10 cellular contexts compared by ENCODE assay signal in genomic region chr14:78519863-78520262, GRCh38.
A peak's percentile ranks its signal among the peaks of the same experiment; 100 is the strongest.
DNase-seq lines count a peak whose midpoint lies in the region; ATAC-seq, FAIRE-seq and TF ChIP-seq lines count a peak whose summit lies in the region.
"Had no signal": no experiment of that assay in that cellular context is flagged by ENCODE, and none has a peak within 500 bp of the region (broad histone marks: within the 10 kb centered on the region; RNA-seq: fewer than 3 reads in every experiment).

No MANE protein-coding gene starts in this region.

- no peak for FAIRE-seq in K562 (lab: Jason Lieb, UNC)

- TF ChIP-seq POLR2A in K562 (conservative IDR thresholded peaks at IDR 0.05) (no peak), GM18505 (IDR thresholded peaks at IDR 0.05; ENCODE audit: borderline replicate concordance, extremely low read depth, insufficient read depth, insufficient read length) (no peak)

- no peaks in the 10 kb centered on the region for H3K4me1 ChIP-seq in K562 (replicated peaks in 1 of 2; ENCODE audit: control insufficient read depth in 2 of 2, insufficient read depth in 2 of 2, low read length in 2 of 2)

- no peak for ATAC-seq in K562
- no peak for ATAC-seq in GM18505 (IDR thresholded peaks at IDR 0.05; ENCODE audit: unreplicated experiment)

- no peaks in the 10 kb centered on the region for H3K36me3 Mint-ChIP-seq in mesothelial cell of epicardium
- no peaks in the 10 kb centered on the region for H3K36me3 Mint-ChIP-seq in osteocyte (ENCODE audit: unreplicated experiment)
- no peaks in the 10 kb centered on the region for H3K36me3 Mint-ChIP-seq in CD14-positive monocyte

- H3K9ac ChIP-seq in K562 (ENCODE audit: insufficient read depth in 1 of 2, low read depth in 2 of 2, low read length in 2 of 2), result no peak overlapping the region
- H3K9ac ChIP-seq: parathyroid adenoma had no signal

- no peaks in the 10 kb centered on the region for H3K9me3 Mint-ChIP-seq in mesothelial cell of epicardium
- H3K9me3 Mint-ChIP-seq in osteocyte (ENCODE audit: unreplicated experiment), result peaks cover 14% of the 10 kb centered on the region
- peaks cover 0 to 1% (median 0%) of the 10 kb centered on the region in 7 donors for H3K9me3 Mint-ChIP-seq in CD14-positive monocyte

- no peaks in the 10 kb centered on the region for H3K27me3 ChIP-seq in K562 (ENCODE audit: control insufficient read depth in 2 of 2, insufficient read depth in 2 of 2, low read length in 2 of 2)

- H3K4me3 Mint-ChIP-seq in mesothelial cell of epicardium, result no peak overlapping the region
- no peak overlapping the region for H3K4me3 Mint-ChIP-seq in osteocyte (ENCODE audit: unreplicated experiment)
- H3K4me3 Mint-ChIP-seq in CD14-positive monocyte, result no peak overlapping the region

- no peaks in the 10 kb centered on the region for H3K9me1 ChIP-seq in K562 (ENCODE audit: control insufficient read depth, insufficient read depth, low read length)

- H3K27ac ChIP-seq in K562 (ENCODE audit: extremely low read depth, low read depth, low read length), result no peak overlapping the region
- H3K27ac ChIP-seq: epithelial cell of prostate, parathyroid adenoma had no signal

- CTCF ChIA-PET in K562 (lab: Yijun Ruan, JAX; ENCODE audit: low intra/inter-chr PET ratio), result no interaction called here

- H4K20me1 ChIP-seq in K562 (replicated peaks; ENCODE audit: control insufficient read depth, insufficient read depth, low read length), result no peaks in the 10 kb centered on the region

- H3K4me1 Mint-ChIP-seq in mesothelial cell of epicardium (no peaks in the 10 kb centered on the region), osteocyte (ENCODE audit: unreplicated experiment) (no peaks in the 10 kb centered on the region), CD14-positive monocyte (no peaks in the 10 kb centered on the region)

- H3K9me3 ChIP-seq in K562 (replicated peaks; ENCODE audit: control insufficient read depth, insufficient read depth, low read depth, low read length), result no peaks in the 10 kb centered on the region

- POLR2A ChIA-PET in K562 (lab: Yijun Ruan, JAX), result no interaction called here

- DNase-seq in GM12865 (ENCODE audit: low read depth) (peak; percentile 48), Kasumi-1 (lab: John Stamatoyannopoulos, UW) (peak; percentile 15 to 20), K562 (ENCODE audit: extremely low read depth in 1 of 4, low spot score in 3 of 4) (peak; percentile 18 to 42 (median 22)), mesothelial cell of epicardium (ENCODE audit: low spot score in 2 of 2, unreplicated experiment in 2 of 2) (peak; percentile 31 to 63), activated T-cell treated with anti-CD3 and anti-CD28 coated beads for 4 hours (no peak), osteocyte (ENCODE audit: extremely low spot score, unreplicated experiment) (no peak), CD14-positive monocyte (ENCODE audit: low spot score) (no peak)

- TF ChIP-seq CTCF in GM12865 (IDR thresholded peaks at IDR 0.05; ENCODE audit: insufficient read depth, low read depth, low read length, missing control alignments) (no peak), K562 (IDR thresholded peaks at IDR 0.05 in 2 of 3, conservative IDR thresholded peaks at IDR 0.05 in 1 of 3; ENCODE audit: insufficient read depth in 2 of 3, low read depth in 1 of 3, low read length in 3 of 3) (no peak), mesothelial cell of epicardium (IDR thresholded peaks at IDR 0.05; ENCODE audit: unreplicated experiment) (no peak), osteocyte (IDR thresholded peaks at IDR 0.05) (no peak), CD14-positive monocyte (IDR thresholded peaks at IDR 0.05) (no peak)

- H3K79me2 ChIP-seq in K562 (ENCODE audit: control insufficient read depth, insufficient read depth, low read length), result no peaks in the 10 kb centered on the region
- H3K79me2 ChIP-seq: parathyroid adenoma had no signal

- in situ Hi-C loops in K562 (cut with MboI), result no loop called here

- no peak overlapping the region for H3K27ac Mint-ChIP-seq in mesothelial cell of epicardium
- no peak overlapping the region for H3K27ac Mint-ChIP-seq in osteocyte (ENCODE audit: unreplicated experiment)
- no peak overlapping the region for H3K27ac Mint-ChIP-seq in CD14-positive monocyte

- intact Hi-C loops in K562 (cut with micrococcal nuclease) (no loop called here), CD14-positive monocyte (cut with micrococcal nuclease) (no loop called here)

- no peak for TF ChIP-seq RAD21 in K562 (CRISPR knock-in tag; conservative IDR thresholded peaks at IDR 0.05 in 1 of 2, IDR thresholded peaks at IDR 0.05 in 1 of 2)

- no peak overlapping the region for H3K4me2 ChIP-seq in K562 (ENCODE audit: insufficient read depth, low read length)

- no peaks in the 10 kb centered on the region for H3K27me3 Mint-ChIP-seq in mesothelial cell of epicardium (ENCODE audit: low read depth)
- no peaks in the 10 kb centered on the region for H3K27me3 Mint-ChIP-seq in osteocyte (ENCODE audit: unreplicated experiment)
- H3K27me3 Mint-ChIP-seq in CD14-positive monocyte (ENCODE audit: low read depth in 3 of 3), result peaks cover 0 to 1% (median 0%) of the 10 kb centered on the region in 3 donors

- H2AFZ ChIP-seq in K562 (ENCODE audit: low read depth, low read length), result no peak overlapping the region
- H2AFZ ChIP-seq: parathyroid adenoma had no signal

- no peak for TF ChIP-seq EP300 in K562 (IDR thresholded peaks at IDR 0.05; ENCODE audit: low read length)

- H3K4me3 ChIP-seq in GM12865 (ENCODE audit: low read depth, low read length), result no peak overlapping the region
- no peak overlapping the region for H3K4me3 ChIP-seq in K562

- BruUV-seq in K562 (replicated peaks; lab: Mats Ljungman, UMichigan), result no TSS peak

- no peaks in the 10 kb centered on the region for H3K36me3 ChIP-seq in K562 (ENCODE audit: control insufficient read depth, insufficient read depth, low read length)

TF ChIP-seq in K562, 482 proteins besides CTCF, POLR2A, EP300 and RAD21:
- TF ChIP-seq MIER1 (IDR thresholded peaks at IDR 0.05; ENCODE audit: low read depth) (peak; percentile 87), EHMT2 (IDR thresholded peaks at IDR 0.05) (peak; percentile 95), PYGO2 (tag; IDR thresholded peaks at IDR 0.05) (no peak), TBL1XR1 (IDR thresholded peaks at IDR 0.05; ENCODE audit: low read length in 2 of 2) (no peak), ZNF766 (CRISPR knock-in tag; conservative IDR thresholded peaks at IDR 0.05) (peak; percentile 47; the same call in 1 of the 2 replicates), AFF1 (IDR thresholded peaks at IDR 0.05; ENCODE audit: low read depth in 1 of 2, partially characterized antibody in 2 of 2) (peak in 1 of 2 experiments; percentile 31)
- TF ChIP-seq, protein P1, sequence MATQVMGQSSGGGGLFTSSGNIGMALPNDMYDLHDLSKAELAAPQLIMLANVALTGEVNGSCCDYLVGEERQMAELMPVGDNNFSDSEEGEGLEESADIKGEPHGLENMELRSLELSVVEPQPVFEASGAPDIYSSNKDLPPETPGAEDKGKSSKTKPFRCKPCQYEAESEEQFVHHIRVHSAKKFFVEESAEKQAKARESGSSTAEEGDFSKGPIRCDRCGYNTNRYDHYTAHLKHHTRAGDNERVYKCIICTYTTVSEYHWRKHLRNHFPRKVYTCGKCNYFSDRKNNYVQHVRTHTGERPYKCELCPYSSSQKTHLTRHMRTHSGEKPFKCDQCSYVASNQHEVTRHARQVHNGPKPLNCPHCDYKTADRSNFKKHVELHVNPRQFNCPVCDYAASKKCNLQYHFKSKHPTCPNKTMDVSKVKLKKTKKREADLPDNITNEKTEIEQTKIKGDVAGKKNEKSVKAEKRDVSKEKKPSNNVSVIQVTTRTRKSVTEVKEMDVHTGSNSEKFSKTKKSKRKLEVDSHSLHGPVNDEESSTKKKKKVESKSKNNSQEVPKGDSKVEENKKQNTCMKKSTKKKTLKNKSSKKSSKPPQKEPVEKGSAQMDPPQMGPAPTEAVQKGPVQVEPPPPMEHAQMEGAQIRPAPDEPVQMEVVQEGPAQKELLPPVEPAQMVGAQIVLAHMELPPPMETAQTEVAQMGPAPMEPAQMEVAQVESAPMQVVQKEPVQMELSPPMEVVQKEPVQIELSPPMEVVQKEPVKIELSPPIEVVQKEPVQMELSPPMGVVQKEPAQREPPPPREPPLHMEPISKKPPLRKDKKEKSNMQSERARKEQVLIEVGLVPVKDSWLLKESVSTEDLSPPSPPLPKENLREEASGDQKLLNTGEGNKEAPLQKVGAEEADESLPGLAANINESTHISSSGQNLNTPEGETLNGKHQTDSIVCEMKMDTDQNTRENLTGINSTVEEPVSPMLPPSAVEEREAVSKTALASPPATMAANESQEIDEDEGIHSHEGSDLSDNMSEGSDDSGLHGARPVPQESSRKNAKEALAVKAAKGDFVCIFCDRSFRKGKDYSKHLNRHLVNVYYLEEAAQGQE (CRISPR knock-in tag; IDR thresholded peaks at IDR 0.05; ENCODE audit: low read depth), result peak; percentile 93

Comparison
In these comparisons a context has a peak if more than half of its experiments do, and no peak if none do; other contexts are left out.
1. DNase-seq: peak in GM12865 (single experiment), Kasumi-1 (2 of 2), K562 (4 of 4) and mesothelial cell of epicardium (2 of 2); none in activated T-cell treated with anti-CD3 and anti-CD28 coated beads for 4 hours (single experiment), osteocyte (single experiment) and CD14-positive monocyte (single experiment).